Comparison of ENCODE assay signal across 19 cellular contexts in the genomic region with DNA sequence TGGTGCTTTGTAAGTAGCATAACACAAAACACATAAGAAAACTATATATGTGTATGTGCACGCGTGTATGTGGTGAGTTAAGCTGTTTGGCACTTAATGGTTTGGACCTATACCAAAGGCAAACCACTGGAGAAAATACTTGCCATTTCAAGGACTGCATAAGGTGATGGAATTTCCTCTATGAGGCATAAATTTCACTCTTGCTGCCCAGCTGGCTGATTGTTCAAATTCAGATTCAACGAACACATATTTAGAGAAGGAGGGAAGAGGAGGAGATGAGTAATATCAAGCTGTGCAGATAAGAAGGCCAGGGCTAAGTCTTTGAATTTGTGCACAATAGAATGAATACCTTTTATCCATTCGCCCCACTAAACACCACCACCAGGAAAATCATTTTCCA.
DNase-seq lines count a peak whose midpoint lies in the region; ATAC-seq and TF ChIP-seq lines count a peak whose summit lies in the region.
"Had no signal": no experiment of that assay in that cellular context is flagged by ENCODE, and none has a peak within 500 bp of the region (broad histone marks: within the 10 kb centered on the region; RNA-seq: fewer than 3 reads in every experiment).

No MANE protein-coding gene starts in this region.

- H3K27me3 Mint-ChIP-seq in chondrocyte (ENCODE audit: low read depth) = no peaks in the 10 kb centered on the region
- H3K27me3 Mint-ChIP-seq in stimulated activated naive B cell treated with anti-CD40 and anti-IgM and Interleukin-4, amounts not matched to agents 10 μg/mL and 1 μg/mL and 100 μg/mL, for 72 hours = no peaks in the 10 kb centered on the region
- H3K27me3 Mint-ChIP-seq: activated CD8-positive, alpha-beta memory T cell treated with anti-CD3 and anti-CD28 coated beads, Interleukin-2, amount 10 ng/mL, durations not matched to agents 7 days and 5 days; IgD-negative memory B cell; natural killer cell treated with Interleukin-12 subunit alpha and Interleukin-12 subunit beta and Interleukin-15 and Interleukin-18, amount 100 ng/mL, for 72 hours had no signal

- no peak overlapping the region for H3K4me3 Mint-ChIP-seq in chondrocyte (ENCODE audit: unreplicated experiment)
- H3K4me3 Mint-ChIP-seq in stimulated activated naive B cell treated with anti-CD40 and anti-IgM and Interleukin-4, amounts not matched to agents 10 μg/mL and 1 μg/mL and 100 μg/mL, for 72 hours = no peak overlapping the region
- H3K4me3 Mint-ChIP-seq: activated CD8-positive, alpha-beta memory T cell treated with anti-CD3 and anti-CD28 coated beads, Interleukin-2, amount 10 ng/mL, durations not matched to agents 7 days and 5 days; IgD-negative memory B cell; natural killer cell treated with Interleukin-12 subunit alpha and Interleukin-12 subunit beta and Interleukin-15 and Interleukin-18, amount 100 ng/mL, for 72 hours had no signal

- no peaks in the 10 kb centered on the region for H3K79me2 ChIP-seq in Karpas-422 (ENCODE audit: low read length)

- H3K9me3 Mint-ChIP-seq in chondrocyte (ENCODE audit: low read depth) = peaks cover 4% of the 10 kb centered on the region
- H3K9me3 Mint-ChIP-seq in stimulated activated naive B cell treated with anti-CD40 and anti-IgM and Interleukin-4, amounts not matched to agents 10 μg/mL and 1 μg/mL and 100 μg/mL, for 72 hours = peaks cover 5 to 7% of the 10 kb centered on the region in 2 donors

- H3K9ac ChIP-seq in Karpas-422 (ENCODE audit: low read length) = no peak overlapping the region

- H3K27ac ChIP-seq in Karpas-422 (ENCODE audit: low read length) = no peak overlapping the region
- H3K27ac ChIP-seq in tibial artery = no peak overlapping the region
- H3K27ac ChIP-seq: gastrocnemius medialis, SK-N-MC, stomach had no signal

- DNase-seq in Ammon's horn (ENCODE audit: low spot score) (peak; percentile 10), LHCN-M2 (ENCODE audit: low read depth) (peak; percentile 86), chondrocyte (ENCODE audit: low spot score) (no peak), lung microvascular endothelial cell (ENCODE audit: low read depth in 2 of 2) (peak; percentile 7 to 93), Karpas-422 (no peak), tibial artery (no peak), iPS-NIHi7 (ENCODE audit: extremely low spot score) (no peak)
- DNase-seq in stimulated activated naive B cell treated with anti-CD40 and anti-IgM and Interleukin-4, amounts not matched to agents 10 μg/mL and 1 μg/mL and 100 μg/mL, for 72 hours = no peak
- DNase-seq: activated CD8-positive, alpha-beta memory T cell treated with anti-CD3 and anti-CD28 coated beads, Interleukin-2, amount 10 ng/mL, durations not matched to agents 7 days and 5 days; activated naive CD4-positive, alpha-beta T cell treated with anti-CD3 and anti-CD28 coated beads, Interleukin-2, amount 50 U/mL, for 16 hours; cortex of kidney; gastrocnemius medialis; NCI-H187 treated with DMSO at 0.1 percent for 48 hours; NK-92 treated with Interleukin-12 subunit alpha and Interleukin-12 subunit beta, amount 100 ng/mL, for 24 hours; stomach had no signal

- H3K4me1 ChIP-seq in Karpas-422 (ENCODE audit: low read length) (no peaks in the 10 kb centered on the region), tibial artery (no peaks in the 10 kb centered on the region)
- H3K4me1 ChIP-seq: gastrocnemius medialis, stomach had no signal

- H3K36me3 ChIP-seq in Karpas-422 (ENCODE audit: insufficient read depth, low read length) (no peaks in the 10 kb centered on the region), tibial artery (no peaks in the 10 kb centered on the region)
- H3K36me3 ChIP-seq: gastrocnemius medialis, stomach had no signal

- no peaks in the 10 kb centered on the region for H3K27me3 ChIP-seq in Karpas-422 (ENCODE audit: low read length)
- H3K27me3 ChIP-seq in tibial artery = no peaks in the 10 kb centered on the region
- H3K27me3 ChIP-seq: gastrocnemius medialis, stomach had no signal

- no peak overlapping the region for H3K4me2 ChIP-seq in Karpas-422 (ENCODE audit: low read depth, low read length, poor library complexity, severe bottlenecking)

- H3K4me3 ChIP-seq in Karpas-422 (ENCODE audit: low read length) = no peak overlapping the region
- H3K4me3 ChIP-seq in tibial artery = no peak overlapping the region
- H3K4me3 ChIP-seq: gastrocnemius medialis, SK-N-MC, stomach had no signal

- H3K9me3 ChIP-seq in Karpas-422 (ENCODE audit: low read length) = no peaks in the 10 kb centered on the region
- no peaks in the 10 kb centered on the region for H3K9me3 ChIP-seq in tibial artery
- H3K9me3 ChIP-seq: gastrocnemius medialis, stomach had no signal

- no peaks in the 10 kb centered on the region for H3K9me2 ChIP-seq in Karpas-422 (replicated peaks; ENCODE audit: insufficient read depth, low read length)

- intact Hi-C loops in tibial artery (cut with DNase I; ENCODE audit: low total_unique reads) = no loop called here

- no peaks in the 10 kb centered on the region for H3K36me3 Mint-ChIP-seq in chondrocyte (ENCODE audit: low read depth)
- H3K36me3 Mint-ChIP-seq in stimulated activated naive B cell treated with anti-CD40 and anti-IgM and Interleukin-4, amounts not matched to agents 10 μg/mL and 1 μg/mL and 100 μg/mL, for 72 hours = no peaks in the 10 kb centered on the region
- H3K36me3 Mint-ChIP-seq: activated CD8-positive, alpha-beta memory T cell treated with anti-CD3 and anti-CD28 coated beads, Interleukin-2, amount 10 ng/mL, durations not matched to agents 7 days and 5 days; natural killer cell treated with Interleukin-12 subunit alpha and Interleukin-12 subunit beta and Interleukin-15 and Interleukin-18, amount 100 ng/mL, for 72 hours had no signal

- H4K20me1 ChIP-seq in Karpas-422 (ENCODE audit: insufficient read depth, low read depth, low read length) = no peaks in the 10 kb centered on the region

- peaks cover 14% of the 10 kb centered on the region for H3K4me1 Mint-ChIP-seq in chondrocyte (ENCODE audit: low read depth)
- H3K4me1 Mint-ChIP-seq in stimulated activated naive B cell treated with anti-CD40 and anti-IgM and Interleukin-4, amounts not matched to agents 10 μg/mL and 1 μg/mL and 100 μg/mL, for 72 hours = no peaks in the 10 kb centered on the region
- H3K4me1 Mint-ChIP-seq: activated CD8-positive, alpha-beta memory T cell treated with anti-CD3 and anti-CD28 coated beads, Interleukin-2, amount 10 ng/mL, durations not matched to agents 7 days and 5 days; IgD-negative memory B cell had no signal

- peak overlapping the region; percentile 3 for H3K27ac Mint-ChIP-seq in chondrocyte (ENCODE audit: unreplicated experiment)
- H3K27ac Mint-ChIP-seq in stimulated activated naive B cell treated with anti-CD40 and anti-IgM and Interleukin-4, amounts not matched to agents 10 μg/mL and 1 μg/mL and 100 μg/mL, for 72 hours = no peak overlapping the region
- H3K27ac Mint-ChIP-seq: activated CD8-positive, alpha-beta memory T cell treated with anti-CD3 and anti-CD28 coated beads, Interleukin-2, amount 10 ng/mL, durations not matched to agents 7 days and 5 days; IgD-negative memory B cell; natural killer cell treated with Interleukin-12 subunit alpha and Interleukin-12 subunit beta and Interleukin-15 and Interleukin-18, amount 100 ng/mL, for 72 hours had no signal

- no peak overlapping the region for H2AFZ ChIP-seq in Karpas-422 (ENCODE audit: low read length)

- TF ChIP-seq CTCF in chondrocyte (IDR thresholded peaks at IDR 0.05) (no peak), tibial artery (IDR thresholded peaks at IDR 0.05) (no peak)

- ATAC-seq in stimulated activated naive B cell treated with anti-CD40 and anti-IgM and Interleukin-4, amounts not matched to agents 10 μg/mL and 1 μg/mL and 100 μg/mL, for 72 hours (replicated peaks) = no peak
- ATAC-seq: activated CD8-positive, alpha-beta memory T cell treated with anti-CD3 and anti-CD28 coated beads, Interleukin-2, amount 10 ng/mL, durations not matched to agents 7 days and 5 days; gastrocnemius medialis; left lobe of liver; natural killer cell treated with Interleukin-12 subunit alpha and Interleukin-12 subunit beta and Interleukin-15 and Interleukin-18, amount 100 ng/mL, for 72 hours had no signal

Comparison
In these comparisons a context has a peak if more than half of its experiments do, and no peak if none do; other contexts are left out.
1. DNase-seq: peak in Ammon's horn (single experiment), LHCN-M2 (single experiment) and lung microvascular endothelial cell (2 of 2); none in chondrocyte (single experiment), Karpas-422 (single experiment), tibial artery (0 of 2), stimulated activated naive B cell treated with anti-CD40 and anti-IgM and Interleukin-4, amounts not matched to agents 10 μg/mL and 1 μg/mL and 100 μg/mL, for 72 hours (single experiment) and iPS-NIHi7 (single experiment).